Comparison of ENCODE assay signal across 10 cellular contexts in genomic region chr11:120835601-120836228, GRCh38.
DNase-seq lines count a peak whose midpoint lies in the region; ATAC-seq, FAIRE-seq and TF ChIP-seq lines count a peak whose summit lies in the region.
"Had no signal": no experiment of that assay in that cellular context is flagged by ENCODE, and none has a peak within 500 bp of the region (broad histone marks: within the 10 kb centered on the region; RNA-seq: fewer than 3 reads in every experiment).

No MANE protein-coding gene starts in this region.

- peak in 1 of 2 experiments; percentile 89; a peak in 3 of 4 replicates for TF ChIP-seq EP300 in GM12878 (IDR thresholded peaks at IDR 0.05; ENCODE audit: borderline replicate concordance in 1 of 2, control insufficient read depth in 1 of 2, low read depth in 2 of 2, low read length in 2 of 2)

- intact Hi-C loops in GM12878 (cut with micrococcal nuclease; ENCODE audit: unreplicated experiment) = loop anchor here (10.0 kb wide), 1 partner anchor 89 kb away; no protein-coding TSS in a partner anchor

- no peaks in the 10 kb centered on the region for H3K27me3 ChIP-seq in GM12878 (replicated peaks in 1 of 2; ENCODE audit: control insufficient read depth in 2 of 2, insufficient read depth in 2 of 2, low read length in 1 of 2)

- no peaks in the 10 kb centered on the region for H3K36me3 ChIP-seq in GM12878 (ENCODE audit: control insufficient read depth in 2 of 2, insufficient read depth in 2 of 2, low read length in 1 of 2)

- no TSS peak for BruUV-seq in GM12878 (replicated peaks; lab: Mats Ljungman, UMichigan)

- 3% methylated on average over 11 of the region's 11 CpGs for WGBS in GM12878 (ENCODE audit: insufficient coverage, insufficient replicate concordance, low lambda C conversion rate, missing lambda C conversion rate)

- TF ChIP-seq POLR2A in GM12878 (IDR thresholded peaks at IDR 0.05; ENCODE audit: low read depth, low read length) = no peak

- H3K9me3 ChIP-seq in GM12878 (replicated peaks; ENCODE audit: control insufficient read depth, insufficient read depth, low read length) = no peaks in the 10 kb centered on the region

- no peak for TF ChIP-seq RAD21 in GM12878 (IDR thresholded peaks at IDR 0.05; ENCODE audit: insufficient read depth, low read depth, low read length)

- no peaks in the 10 kb centered on the region for H4K20me1 ChIP-seq in GM12878 (ENCODE audit: control insufficient read depth, insufficient read depth)

- ATAC-seq in GM19372 (IDR thresholded peaks at IDR 0.05; ENCODE audit: low read depth, unreplicated experiment) (peak; percentile 92), HG03066 (IDR thresholded peaks at IDR 0.05; ENCODE audit: low read depth, unreplicated experiment) (peak; percentile 92), GM12878 (peak; percentile 95)

- H3K4me2 ChIP-seq in GM12878 (ENCODE audit: control insufficient read depth, insufficient read depth) = peak overlapping the region; percentile 60

- peak overlapping the region; percentile 37 for H2AFZ ChIP-seq in GM12878 (ENCODE audit: control insufficient read depth, low read depth, low read length)

- no peaks in the 10 kb centered on the region for H3K79me2 ChIP-seq in GM12878 (ENCODE audit: control insufficient read depth, insufficient read depth, low read length)

- no peak overlapping the region for H3K4me3 ChIP-seq in GM12878

- SMC1A ChIA-PET in GM12878 (lab: Charles Lee; ENCODE audit: uncharacterized antibody, unreplicated experiment) = interaction anchor here (1.1 to 1.3 kb wide), 2 partner anchors 12 to 91 kb away, joined by 3 to 4 read pairs; no protein-coding TSS in a partner anchor

- POLR2A ChIA-PET in GM12878 (lab: Charles Lee) = no interaction called here

- no peak overlapping the region for H3K27ac ChIP-seq in GM12878 (ENCODE audit: control insufficient read depth, insufficient read depth)

- in situ Hi-C loops in GM12878 (cut with MboI) = no loop called here
- in situ Hi-C loops in G401 (cut with HindIII; ENCODE audit: low sequenced_read_pairs) = no loop called here

- RAD21 ChIA-PET in GM12878 (lab: Charles Lee; ENCODE audit: unreplicated experiment) = interaction anchor here (1.0 kb wide), 1 partner anchor 119 kb away, joined by 3 read pairs; no protein-coding TSS in a partner anchor

- peak; percentile 24; the same call in 1 of the 3 replicates for TF ChIP-seq CTCF in GM12872 (IDR thresholded peaks at IDR 0.05; ENCODE audit: insufficient read depth, low read depth, low read length)
- TF ChIP-seq CTCF in GM12878 (IDR thresholded peaks at IDR 0.05 in 2 of 3, conservative IDR thresholded peaks at IDR 0.05 in 1 of 3; ENCODE audit: control insufficient read depth in 2 of 3, extremely low read depth in 1 of 3, insufficient read depth in 1 of 3, low read depth in 3 of 3, low read length in 3 of 3) = 0 out of 6 replicates have a peak, but pooled peaks of 1 of the 3 experiments have one; percentile 15

- CTCF ChIA-PET in GM12878 (lab: Yijun Ruan, JAX) = interaction anchor here (0.6 to 1.2 kb wide), 3 partner anchors 93 to 101 kb away, joined by 3 to 6 read pairs (median 4); no protein-coding TSS in a partner anchor

- DNase-seq in GM12878 (ENCODE audit: low read depth, low spot score) (peak; percentile 63), T1000 (lab: John Stamatoyannopoulos, UW) (no peak), G401 (ENCODE audit: low spot score) (no peak), NCI-H2196 treated with DMSO at 0.1 percent for 48 hours (lab: John Stamatoyannopoulos, UW; ENCODE audit: unreplicated experiment) (no peak), cortex of kidney (lab: John Stamatoyannopoulos, UW) (no peak)
- DNase-seq: EL, MM.1S had no signal

- no peak overlapping the region for H3K9ac ChIP-seq in GM12878 (ENCODE audit: control insufficient read depth, insufficient read depth, low read length)

- H3K4me1 ChIP-seq in GM12878 (ENCODE audit: control insufficient read depth, insufficient read depth, low read length) = peaks cover 21% of the 10 kb centered on the region

- FAIRE-seq in GM12878 (lab: Jason Lieb, UNC) = peak; percentile 81

TF ChIP-seq in GM12878, 131 proteins besides CTCF, POLR2A, EP300 and RAD21 (continues in another document):
- no peak for TF ChIP-seq TCF12 (IDR thresholded peaks at IDR 0.05; ENCODE audit: low read depth, low read length)
- peak; percentile 84 for TF ChIP-seq ATF7 (IDR thresholded peaks at IDR 0.05; ENCODE audit: low read depth)
- 0 out of 2 replicates have a peak, but pooled peaks have one; percentile 29 for TF ChIP-seq ZNF207 (IDR thresholded peaks at IDR 0.05; ENCODE audit: borderline replicate concordance)
- peak; percentile 39; the same call in 1 of the 2 replicates for TF ChIP-seq RFX5 (IDR thresholded peaks at IDR 0.05; ENCODE audit: low read depth, low read length)
- peak; percentile 84 for TF ChIP-seq JUND (IDR thresholded peaks at IDR 0.05; ENCODE audit: low read depth, low read length)
- peak; percentile 91 for TF ChIP-seq CREM (IDR thresholded peaks at IDR 0.05; ENCODE audit: low read depth)
- TF ChIP-seq, protein P1, sequence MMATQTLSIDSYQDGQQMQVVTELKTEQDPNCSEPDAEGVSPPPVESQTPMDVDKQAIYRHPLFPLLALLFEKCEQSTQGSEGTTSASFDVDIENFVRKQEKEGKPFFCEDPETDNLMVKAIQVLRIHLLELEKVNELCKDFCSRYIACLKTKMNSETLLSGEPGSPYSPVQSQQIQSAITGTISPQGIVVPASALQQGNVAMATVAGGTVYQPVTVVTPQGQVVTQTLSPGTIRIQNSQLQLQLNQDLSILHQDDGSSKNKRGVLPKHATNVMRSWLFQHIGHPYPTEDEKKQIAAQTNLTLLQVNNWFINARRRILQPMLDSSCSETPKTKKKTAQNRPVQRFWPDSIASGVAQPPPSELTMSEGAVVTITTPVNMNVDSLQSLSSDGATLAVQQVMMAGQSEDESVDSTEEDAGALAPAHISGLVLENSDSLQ (IDR thresholded peaks at IDR 0.05) = peak; percentile 83; the same call in 1 of the 2 replicates
- TF ChIP-seq ZBED1 (IDR thresholded peaks at IDR 0.05; ENCODE audit: borderline replicate concordance) = no peak
- TF ChIP-seq BHLHE40 (IDR thresholded peaks at IDR 0.05; ENCODE audit: borderline replicate concordance in 1 of 2, low read depth in 2 of 2, low read length in 1 of 2) = peak; percentile 13 to 55; a peak in 1 of 4 replicates
- TF ChIP-seq POU2F2 (IDR thresholded peaks at IDR 0.05; ENCODE audit: borderline replicate concordance, low read depth, low read length) = peak; percentile 80; the same call in 2 of the 3 replicates
- TF ChIP-seq MEF2B (IDR thresholded peaks at IDR 0.05; ENCODE audit: partially characterized antibody, poor library complexity, severe bottlenecking) = peak; percentile 43
- TF ChIP-seq EED (IDR thresholded peaks at IDR 0.05; ENCODE audit: low read depth) = peak; percentile 35; the same call in 1 of the 2 replicates
- peak; percentile 29; the same call in 1 of the 2 replicates for TF ChIP-seq CHD2 (IDR thresholded peaks at IDR 0.05; ENCODE audit: borderline replicate concordance, low read depth, low read length)
- no peak for TF ChIP-seq GATAD2B (conservative IDR thresholded peaks at IDR 0.05; ENCODE audit: low read depth)
- TF ChIP-seq EGR1 (IDR thresholded peaks at IDR 0.05; ENCODE audit: borderline replicate concordance in 1 of 2, low read depth in 2 of 2, low read length in 2 of 2) = no peak
- TF ChIP-seq IKZF2 (IDR thresholded peaks at IDR 0.05) = peak; percentile 45 to 53
- TF ChIP-seq RUNX3 (IDR thresholded peaks at IDR 0.05; ENCODE audit: low read length) = peak; percentile 65
- TF ChIP-seq IKZF1 (conservative IDR thresholded peaks at IDR 0.05) = peak; percentile 48
- 0 out of 2 replicates have a peak, but pooled peaks have one; percentile 18 for TF ChIP-seq MLLT1 (IDR thresholded peaks at IDR 0.05)
- TF ChIP-seq IRF4 (IDR thresholded peaks at IDR 0.05; ENCODE audit: low read depth, low read length) = peak; percentile 86
- TF ChIP-seq TCF3 (IDR thresholded peaks at IDR 0.05; ENCODE audit: borderline replicate concordance, insufficient read depth, low read depth, low read length) = no peak
- TF ChIP-seq DPF2 (IDR thresholded peaks at IDR 0.05) = peak; percentile 27; the same call in 1 of the 2 replicates
- TF ChIP-seq IRF3 (IDR thresholded peaks at IDR 0.05) = no peak
